Comparison of ENCODE assay signal across 9 cellular contexts in genomic region chr12:89574736-89575208, GRCh38. TPM values are rescaled to one million over a fixed set of nuclear protein-coding genes. Genes with fewer than 3 reads are reported as not detected.
A peak's percentile ranks its signal among the peaks of the same experiment; 100 is the strongest.
DNase-seq lines count a peak whose midpoint lies in the region; ATAC-seq, FAIRE-seq and TF ChIP-seq lines count a peak whose summit lies in the region.
"Had no signal": no experiment of that assay in that cellular context is flagged by ENCODE, and none has a peak within 500 bp of the region (broad histone marks: within the 10 kb centered on the region; RNA-seq: fewer than 3 reads in every experiment).

No MANE protein-coding gene starts in this region.

- H3K36me3 ChIP-seq in endodermal cell (ENCODE audit: control insufficient read depth, insufficient read depth, low read length) = no peaks in the 10 kb centered on the region

- no peaks in the 10 kb centered on the region for H3K27me3 ChIP-seq in endodermal cell (ENCODE audit: control insufficient read depth, insufficient read depth, low read length, poor library complexity, severe bottlenecking)

- H3K36me3 Mint-ChIP-seq in endodermal cell (ENCODE audit: low read depth) (no peaks in the 10 kb centered on the region), osteocyte (ENCODE audit: unreplicated experiment) (peaks cover 3% of the 10 kb centered on the region)

- DNase-seq in GM12891 (ENCODE audit: insufficient read length, low spot score) (no peak), NAMALWA (ENCODE audit: low spot score) (peak; percentile 8), endodermal cell (peak; percentile 62), osteocyte (ENCODE audit: extremely low spot score, unreplicated experiment) (no peak), HEK293T (ENCODE audit: extremely low spot score) (no peak), SK-N-DZ (ENCODE audit: low spot score) (no peak)

- H3K4me1 Mint-ChIP-seq in endodermal cell = peaks cover 25% of the 10 kb centered on the region
- peaks cover 40% of the 10 kb centered on the region for H3K4me1 Mint-ChIP-seq in osteocyte (ENCODE audit: unreplicated experiment)

- 60% methylated on average over 2 of the region's 2 CpGs; no CpG with 5 or more reads in 1 of the 2 experiments for WGBS in endodermal cell (ENCODE audit: insufficient coverage in 1 of 2, insufficient read length in 1 of 2), 2 experiments

- H3K4me3 ChIP-seq in endodermal cell (ENCODE audit: low read length) = no peak overlapping the region

- CTCF ChIA-PET in HEK293T (lab: Yijun Ruan, JAX) = no interaction called here

- H3K9ac ChIP-seq in endodermal cell (ENCODE audit: extremely low read depth, low read length, poor library complexity, severe bottlenecking) = no peak overlapping the region

- peaks cover 3% of the 10 kb centered on the region for H3K4me1 ChIP-seq in endodermal cell (ENCODE audit: control insufficient read depth, insufficient read depth, low read length)

- H3K4me3 Mint-ChIP-seq in endodermal cell (no peak overlapping the region), osteocyte (ENCODE audit: unreplicated experiment) (peak overlapping the region; percentile 31)

- TF ChIP-seq POLR2A in GM12891 (IDR thresholded peaks at IDR 0.05; ENCODE audit: low read depth, low read length) (no peak), GM18505 (IDR thresholded peaks at IDR 0.05; ENCODE audit: borderline replicate concordance, extremely low read depth, insufficient read depth, insufficient read length) (no peak)

- no peaks in the 10 kb centered on the region for H3K9me3 ChIP-seq in endodermal cell (ENCODE audit: control insufficient read depth, low read length)

- POLR2A ChIA-PET in HEK293T (lab: Yijun Ruan, JAX) = no interaction called here

- TF ChIP-seq CTCF in endodermal cell (conservative IDR thresholded peaks at IDR 0.05) (no peak), osteocyte (IDR thresholded peaks at IDR 0.05) (no peak)

- FAIRE-seq in GM12891 (lab: Jason Lieb, UNC) = no peak

- H3K27ac ChIP-seq in endodermal cell (ENCODE audit: low read depth, low read length) = no peak overlapping the region

- H3K27me3 Mint-ChIP-seq in endodermal cell (ENCODE audit: insufficient read depth) (no peaks in the 10 kb centered on the region), osteocyte (ENCODE audit: unreplicated experiment) (no peaks in the 10 kb centered on the region)

- no peaks in the 10 kb centered on the region for H3K9me3 Mint-ChIP-seq in endodermal cell
- H3K9me3 Mint-ChIP-seq in osteocyte (ENCODE audit: unreplicated experiment) = no peaks in the 10 kb centered on the region

- ATAC-seq in GM18505 (IDR thresholded peaks at IDR 0.05; ENCODE audit: unreplicated experiment) = no peak
- no peak for ATAC-seq in HG03280 (IDR thresholded peaks at IDR 0.05; ENCODE audit: unreplicated experiment)
- ATAC-seq: Panc1 had no signal

- H3K27ac Mint-ChIP-seq in endodermal cell (peak overlapping the region; percentile 77), osteocyte (ENCODE audit: unreplicated experiment) (peak overlapping the region; percentile 55)

TF ChIP-seq in GM12891, 5 proteins besides CTCF, POLR2A, EP300 and RAD21:
- TF ChIP-seq POU2F2 (IDR thresholded peaks at IDR 0.05; ENCODE audit: low read depth, low read length) = no peak
- TF ChIP-seq TAF1 (IDR thresholded peaks at IDR 0.05; ENCODE audit: low read depth, low read length) = no peak
- no peak for TF ChIP-seq POLR2AphosphoS5 (IDR thresholded peaks at IDR 0.05; ENCODE audit: low read depth, low read length)
- TF ChIP-seq SPI1 (IDR thresholded peaks at IDR 0.05; ENCODE audit: low read depth, low read length) = peak; percentile 89
- TF ChIP-seq PAX5 (IDR thresholded peaks at IDR 0.05; ENCODE audit: insufficient read depth, low read length, severe bottlenecking) = no peak

TF ChIP-seq in HEK293T, 16 proteins besides CTCF, POLR2A, EP300 and RAD21:
- TF ChIP-seq L3MBTL2 (conservative IDR thresholded peaks at IDR 0.05) (no peak), BHLHE40 (IDR thresholded peaks at IDR 0.05; ENCODE audit: borderline replicate concordance) (no peak), HDGF (IDR thresholded peaks at IDR 0.05; ENCODE audit: borderline replicate concordance) (no peak), SUZ12 (IDR thresholded peaks at IDR 0.05) (no peak), ELF4 (IDR thresholded peaks at IDR 0.05) (no peak), TARDBP (IDR thresholded peaks at IDR 0.05) (no peak), PKNOX1 (IDR thresholded peaks at IDR 0.05) (no peak), LEF1 (IDR thresholded peaks at IDR 0.05; ENCODE audit: borderline replicate concordance) (no peak), ZNF384 (IDR thresholded peaks at IDR 0.05) (no peak), NFRKB (IDR thresholded peaks at IDR 0.05) (no peak), FOXA1 (IDR thresholded peaks at IDR 0.05) (no peak), SP1 (IDR thresholded peaks at IDR 0.05) (no peak), FOXK2 (IDR thresholded peaks at IDR 0.05) (no peak)

RNA-seq across cellular contexts. Expression of gene POC1B, which starts 48.9 kb away (rescaled TPM):
- 6.2 TPM for polyA plus RNA-seq in GM12891 (2012; ENCODE audit: low read depth, missing spikeins)
- 10 to 100 TPM; 22.3 to 36.1 TPM for total RNA-seq in endodermal cell
- 23.8 TPM for polyA plus RNA-seq in endodermal cell (2013, experiment 1 of 2)
- 21.6 TPM for polyA plus RNA-seq in endodermal cell (2013, experiment 2 of 2)
- total RNA-seq in osteocyte = 9.9 and 10.2 TPM in 2 replicates
- 19.5 and 23.9 TPM in 2 replicates for polyA plus RNA-seq in SK-N-DZ (2014; cell fraction: cytosol; rRNA removed)
- polyA plus RNA-seq in SK-N-DZ (2014; cell fraction: nucleus; rRNA removed) = 17.4 and 28.5 TPM in 2 replicates

RNA-seq across cellular contexts. Expression of gene GALNT4, which starts 50.2 kb away (rescaled TPM):
- 0.78 TPM for polyA plus RNA-seq in GM12891 (2012; ENCODE audit: low read depth, missing spikeins)
- total RNA-seq in endodermal cell (1 to 10 TPM; 7.2 to 9.0 TPM), osteocyte (3.8 and 4.5 TPM in 2 replicates)
- polyA plus RNA-seq in endodermal cell (2013, experiment 1 of 2) = 2.0 TPM
- polyA plus RNA-seq in endodermal cell (2013, experiment 2 of 2) = 3.0 TPM
- 0.12 and 2.4 TPM in 2 replicates for polyA plus RNA-seq in SK-N-DZ (2014; cell fraction: cytosol; rRNA removed)
- 1.7 and 2.6 TPM in 2 replicates for polyA plus RNA-seq in SK-N-DZ (2014; cell fraction: nucleus; rRNA removed)

Comparison
In these comparisons a context has a peak if more than half of its experiments do, and no peak if none do; other contexts are left out.
1. DNase-seq: peak in NAMALWA (single experiment) and endodermal cell (single experiment); none in GM12891 (single experiment), osteocyte (single experiment), HEK293T (single experiment) and SK-N-DZ (single experiment).